In the genomic region with DNA sequence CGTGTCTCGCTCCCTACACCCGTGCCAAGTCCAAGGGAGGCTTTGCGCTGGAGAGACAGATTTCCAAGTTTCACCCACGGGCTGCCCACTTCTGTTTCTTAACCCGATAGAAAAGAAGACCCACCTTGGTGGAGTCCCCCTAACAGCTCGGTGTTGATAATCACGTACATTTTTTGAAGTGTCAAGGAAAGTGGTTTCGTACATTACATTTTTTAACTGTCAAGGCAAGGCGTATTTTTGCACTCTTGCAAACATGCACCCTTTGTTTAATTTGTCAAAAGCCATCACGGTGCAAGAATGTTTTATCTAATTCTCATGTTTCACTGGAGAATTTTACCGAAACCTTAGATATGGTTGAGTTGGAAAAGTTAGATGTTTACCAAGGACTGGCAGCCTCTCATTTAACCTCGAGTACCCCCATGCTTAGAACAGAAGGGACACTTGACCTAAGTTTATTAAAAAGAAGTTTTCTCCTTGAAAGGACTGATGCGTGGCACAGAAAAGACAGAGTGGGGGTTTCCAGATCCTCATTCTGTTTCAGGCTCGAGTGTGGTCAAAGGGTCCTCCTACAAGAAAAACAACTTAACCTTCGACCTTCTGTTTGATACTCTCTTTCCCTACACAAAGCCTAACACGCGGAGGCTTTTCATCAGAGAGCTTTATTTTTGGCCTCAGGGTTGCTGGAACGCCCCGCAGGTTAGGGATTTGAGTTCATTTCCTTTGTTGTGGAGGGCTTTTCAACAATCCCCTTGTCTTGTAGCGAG, we compare ENCODE assay signal across 8 cellular contexts. TPM values are rescaled to one million over a fixed set of nuclear protein-coding genes. Genes with fewer than 3 reads are reported as not detected.
DNase-seq lines count a peak whose midpoint lies in the region; ATAC-seq and TF ChIP-seq lines count a peak whose summit lies in the region.

No MANE protein-coding gene starts in this region.

- H3K4me3 ChIP-seq in GM12865 (ENCODE audit: low read depth, low read length) (no peak overlapping the region), RWPE2 (ENCODE audit: severe bottlenecking) (peak overlapping the region; percentile 92), fibroblast of pulmonary artery (replicated peaks; ENCODE audit: low read depth, low read length) (peak overlapping the region; percentile 79)

- no peaks in the 10 kb centered on the region for H3K36me3 ChIP-seq in RWPE2 (ENCODE audit: low read depth)

- no peaks in the 10 kb centered on the region for H3K9me3 ChIP-seq in RWPE2 (ENCODE audit: severe bottlenecking)

- H3K27me3 ChIP-seq in RWPE2 (ENCODE audit: insufficient read depth, poor library complexity, severe bottlenecking), result no peaks in the 10 kb centered on the region

- peaks cover 49% of the 10 kb centered on the region for H3K4me1 ChIP-seq in RWPE2 (ENCODE audit: insufficient read depth, poor library complexity, severe bottlenecking)

- H3K27ac ChIP-seq in RWPE2 (ENCODE audit: poor library complexity, severe bottlenecking), result peak overlapping the region; percentile 23

- ATAC-seq in RWPE2 (ENCODE audit: low read depth) (no peak), HG02642 (IDR thresholded peaks at IDR 0.05; ENCODE audit: poor library complexity, unreplicated experiment) (no peak)

- DNase-seq in GM12865 (ENCODE audit: low read depth) (peak; percentile 2), RWPE2 (ENCODE audit: low spot score) (no peak), fibroblast of pulmonary artery (ENCODE audit: low read depth) (peak; percentile 46), renal cortical epithelial cell (ENCODE audit: low read depth) (peak; percentile 18), AML-193 (lab: John Stamatoyannopoulos, UW) (no peak), T-helper 9 cell (no peak), NCI-H524 treated with DMSO at 0.1 percent for 48 hours (lab: John Stamatoyannopoulos, UW) (no peak)

- TF ChIP-seq CTCF in GM12865 (IDR thresholded peaks at IDR 0.05; ENCODE audit: insufficient read depth, low read depth, low read length, missing control alignments) (no peak), RWPE2 (IDR thresholded peaks at IDR 0.05; ENCODE audit: poor library complexity, severe bottlenecking) (no peak), fibroblast of pulmonary artery (IDR thresholded peaks at IDR 0.05; ENCODE audit: low read length, missing control alignments) (no peak)

RNA-seq across cellular contexts. Expression of gene GXYLT2, which starts 0.9 kb away (rescaled TPM):
- 1.0 and 7.0 TPM in 2 replicates for total RNA-seq in renal cortical epithelial cell

RNA-seq across cellular contexts. Expression of gene SHQ1, which starts 40.5 kb away (rescaled TPM):
- 22.2 and 25.0 TPM in 2 replicates for total RNA-seq in renal cortical epithelial cell

Comparison
In these comparisons a context has a peak if more than half of its experiments do, and no peak if none do; other contexts are left out.
1. DNase-seq: peak in GM12865 (single experiment), fibroblast of pulmonary artery (single experiment) and renal cortical epithelial cell (single experiment); none in RWPE2 (single experiment), AML-193 (0 of 2), T-helper 9 cell (single experiment) and NCI-H524 treated with DMSO at 0.1 percent for 48 hours (single experiment).